16 cellular contexts compared by ENCODE assay signal in the genomic region with DNA sequence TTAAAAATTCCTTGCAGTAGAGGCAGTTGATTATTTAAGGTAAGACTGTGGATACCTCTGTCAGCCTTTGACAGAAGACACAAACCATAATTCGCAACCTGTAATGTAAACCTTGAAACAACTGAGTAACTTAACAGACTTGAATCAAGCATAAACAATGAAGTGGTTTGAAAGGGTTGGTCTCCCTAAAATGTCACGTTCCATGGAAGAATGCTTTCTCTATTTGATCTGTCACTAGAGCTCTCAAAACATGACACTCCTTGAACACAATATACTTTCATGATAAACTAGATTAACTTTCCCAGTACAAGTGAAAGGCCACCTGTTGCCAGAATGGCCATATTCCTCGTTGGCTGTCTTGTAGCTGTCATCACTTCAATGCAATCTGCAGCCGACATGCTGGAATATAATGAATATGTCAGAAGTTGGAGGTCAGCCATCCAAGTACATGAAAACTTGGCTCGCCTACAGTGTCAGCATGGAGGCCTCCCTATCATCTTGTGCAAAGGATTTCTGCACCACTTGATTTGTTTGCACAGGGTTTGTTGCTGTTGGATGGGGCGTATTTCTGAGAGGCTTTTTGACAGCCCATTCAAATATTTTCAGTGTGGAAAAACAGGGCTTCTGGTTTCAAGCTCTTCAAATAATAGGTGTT.
DNase-seq lines count a peak whose midpoint lies in the region; ATAC-seq and TF ChIP-seq lines count a peak whose summit lies in the region.
"Had no signal": no experiment of that assay in that cellular context is flagged by ENCODE, and none has a peak within 500 bp of the region (broad histone marks: within the 10 kb centered on the region; RNA-seq: fewer than 3 reads in every experiment).

No MANE protein-coding gene starts in this region.

- POLR2A ChIA-PET in activated CD4-positive, alpha-beta T cell treated with anti-CD3 and anti-CD28 coated beads for 36 hours (lab: Charles Lee) = no interaction called here

- H3K4me3 ChIP-seq in fibroblast of villous mesenchyme (ENCODE audit: low read depth, low read length) (no peak overlapping the region), body of pancreas (no peak overlapping the region)
- H3K4me3 ChIP-seq: tibial artery had no signal

- intact Hi-C loops in body of pancreas (cut with DNase I) = no loop called here
- intact Hi-C loops in activated CD4-positive, alpha-beta T cell treated with anti-CD3 and anti-CD28 coated beads for 36 hours (cut with DNase I, micrococcal nuclease) = no loop called here

- no peaks in the 10 kb centered on the region for H3K36me3 ChIP-seq in body of pancreas (replicated peaks in 1 of 2; ENCODE audit: insufficient read depth in 1 of 2, low read depth in 2 of 2)
- H3K36me3 ChIP-seq: tibial artery had no signal

- no peaks in the 10 kb centered on the region for H3K9me3 Mint-ChIP-seq in stimulated activated naive B cell treated with anti-CD40 and anti-IgM and Interleukin-4, amounts not matched to agents 10 μg/mL and 1 μg/mL and 100 μg/mL, for 72 hours
- no peaks in the 10 kb centered on the region for H3K9me3 Mint-ChIP-seq in activated T-cell treated with anti-CD3 and anti-CD28 coated beads, Interleukin-2, amount 50 U/mL, for 4 hours
- no peaks in the 10 kb centered on the region for H3K9me3 Mint-ChIP-seq in activated CD4-positive, alpha-beta T cell treated with anti-CD3 and anti-CD28 coated beads for 36 hours (ENCODE audit: low read depth)
- H3K9me3 Mint-ChIP-seq: CD8-positive, alpha-beta memory T cell; natural killer cell treated with Interleukin-12 subunit alpha and Interleukin-12 subunit beta and Interleukin-15 and Interleukin-18, amount 100 ng/mL, for 72 hours had no signal

- peak; percentile 74 to 82 for ATAC-seq in stimulated activated naive B cell treated with anti-CD40 and anti-IgM and Interleukin-4, amounts not matched to agents 10 μg/mL and 1 μg/mL and 100 μg/mL, for 72 hours (replicated peaks)
- ATAC-seq in activated T-cell treated with anti-CD3 and anti-CD28 coated beads, Interleukin-2, amount 50 U/mL, for 4 hours = no peak
- ATAC-seq in body of pancreas = no peak
- ATAC-seq in activated CD4-positive, alpha-beta T cell treated with anti-CD3 and anti-CD28 coated beads for 36 hours = no peak
- ATAC-seq: natural killer cell treated with Interleukin-12 subunit alpha and Interleukin-12 subunit beta and Interleukin-15 and Interleukin-18, amount 100 ng/mL, for 72 hours had no signal

- no peak overlapping the region for H3K27ac ChIP-seq in body of pancreas
- H3K27ac ChIP-seq: 22Rv1, tibial artery had no signal

- CTCF ChIA-PET in activated CD4-positive, alpha-beta T cell treated with anti-CD3 and anti-CD28 coated beads for 36 hours (lab: Charles Lee) = interaction anchor here (0.6 kb wide), 1 partner anchor 9 kb away, joined by 3 read pairs; no protein-coding TSS in a partner anchor

- no peaks in the 10 kb centered on the region for H3K27me3 ChIP-seq in body of pancreas
- H3K27me3 ChIP-seq: tibial artery had no signal

- no peaks in the 10 kb centered on the region for H3K36me3 Mint-ChIP-seq in stimulated activated naive B cell treated with anti-CD40 and anti-IgM and Interleukin-4, amounts not matched to agents 10 μg/mL and 1 μg/mL and 100 μg/mL, for 72 hours
- no peaks in the 10 kb centered on the region for H3K36me3 Mint-ChIP-seq in activated T-cell treated with anti-CD3 and anti-CD28 coated beads, Interleukin-2, amount 50 U/mL, for 4 hours (ENCODE audit: insufficient read depth)
- H3K36me3 Mint-ChIP-seq in activated CD4-positive, alpha-beta T cell treated with anti-CD3 and anti-CD28 coated beads for 36 hours (ENCODE audit: low read depth) = no peaks in the 10 kb centered on the region
- H3K36me3 Mint-ChIP-seq: CD8-positive, alpha-beta memory T cell; natural killer cell treated with Interleukin-12 subunit alpha and Interleukin-12 subunit beta and Interleukin-15 and Interleukin-18, amount 100 ng/mL, for 72 hours had no signal

- no peak for TF ChIP-seq POLR2A in body of pancreas (IDR thresholded peaks at IDR 0.05)

- peak; percentile 73 for DNase-seq in DMS 273 (lab: John Stamatoyannopoulos, UW; ENCODE audit: unreplicated experiment)
- no peak for DNase-seq in DMS 273 treated with DMSO at 0.1 percent for 48 hours (lab: John Stamatoyannopoulos, UW)
- peak; percentile 12 for DNase-seq in fibroblast of villous mesenchyme (ENCODE audit: low read depth)
- no peak for DNase-seq in stimulated activated naive B cell treated with anti-CD40 and anti-IgM and Interleukin-4, amounts not matched to agents 10 μg/mL and 1 μg/mL and 100 μg/mL, for 72 hours
- DNase-seq in activated T-cell treated with anti-CD3 and anti-CD28 coated beads, Interleukin-2, amount 50 U/mL, for 4 hours = no peak
- DNase-seq in body of pancreas = no peak
- no peak for DNase-seq in activated CD4-positive, alpha-beta T cell treated with anti-CD3 and anti-CD28 coated beads for 36 hours
- DNase-seq: activated CD4-positive, alpha-beta T cell treated with anti-CD3 and anti-CD28 coated beads for 1 hour; CD8-positive, alpha-beta memory T cell; kidney; NK-92 treated with Interleukin-12 subunit alpha and Interleukin-12 subunit beta, amount 100 ng/mL, for 24 hours; small intestine had no signal

- H3K27ac Mint-ChIP-seq in stimulated activated naive B cell treated with anti-CD40 and anti-IgM and Interleukin-4, amounts not matched to agents 10 μg/mL and 1 μg/mL and 100 μg/mL, for 72 hours = no peak overlapping the region
- H3K27ac Mint-ChIP-seq in activated CD4-positive, alpha-beta T cell treated with anti-CD3 and anti-CD28 coated beads for 36 hours = no peak overlapping the region
- H3K27ac Mint-ChIP-seq: CD8-positive, alpha-beta memory T cell; natural killer cell treated with Interleukin-12 subunit alpha and Interleukin-12 subunit beta and Interleukin-15 and Interleukin-18, amount 100 ng/mL, for 72 hours had no signal

- no peaks in the 10 kb centered on the region for H3K27me3 Mint-ChIP-seq in stimulated activated naive B cell treated with anti-CD40 and anti-IgM and Interleukin-4, amounts not matched to agents 10 μg/mL and 1 μg/mL and 100 μg/mL, for 72 hours
- H3K27me3 Mint-ChIP-seq in activated T-cell treated with anti-CD3 and anti-CD28 coated beads, Interleukin-2, amount 50 U/mL, for 4 hours (ENCODE audit: low read depth) = no peaks in the 10 kb centered on the region
- H3K27me3 Mint-ChIP-seq in activated CD4-positive, alpha-beta T cell treated with anti-CD3 and anti-CD28 coated beads for 36 hours = no peaks in the 10 kb centered on the region
- H3K27me3 Mint-ChIP-seq: CD8-positive, alpha-beta memory T cell; natural killer cell treated with Interleukin-12 subunit alpha and Interleukin-12 subunit beta and Interleukin-15 and Interleukin-18, amount 100 ng/mL, for 72 hours had no signal

- 27 to 36% methylated on average over 6 of the region's 6 CpGs for WGBS in body of pancreas, 2 donors

- H3K4me1 Mint-ChIP-seq in stimulated activated naive B cell treated with anti-CD40 and anti-IgM and Interleukin-4, amounts not matched to agents 10 μg/mL and 1 μg/mL and 100 μg/mL, for 72 hours = peaks cover 8 to 24% of the 10 kb centered on the region in 2 donors
- no peaks in the 10 kb centered on the region for H3K4me1 Mint-ChIP-seq in activated T-cell treated with anti-CD3 and anti-CD28 coated beads, Interleukin-2, amount 50 U/mL, for 4 hours (ENCODE audit: low read depth)
- H3K4me1 Mint-ChIP-seq in activated CD4-positive, alpha-beta T cell treated with anti-CD3 and anti-CD28 coated beads for 36 hours = no peaks in the 10 kb centered on the region
- H3K4me1 Mint-ChIP-seq: CD8-positive, alpha-beta memory T cell had no signal

- TF ChIP-seq CTCF in fibroblast of villous mesenchyme (IDR thresholded peaks at IDR 0.05; ENCODE audit: insufficient read depth, low read depth, low read length) (no peak), body of pancreas (IDR thresholded peaks at IDR 0.05) (no peak)

- no peaks in the 10 kb centered on the region for H3K9me3 ChIP-seq in body of pancreas
- H3K9me3 ChIP-seq: tibial artery had no signal

- H3K4me1 ChIP-seq in body of pancreas = no peaks in the 10 kb centered on the region

- no peak overlapping the region for H3K4me3 Mint-ChIP-seq in stimulated activated naive B cell treated with anti-CD40 and anti-IgM and Interleukin-4, amounts not matched to agents 10 μg/mL and 1 μg/mL and 100 μg/mL, for 72 hours
- no peak overlapping the region for H3K4me3 Mint-ChIP-seq in activated T-cell treated with anti-CD3 and anti-CD28 coated beads, Interleukin-2, amount 50 U/mL, for 4 hours
- H3K4me3 Mint-ChIP-seq in activated CD4-positive, alpha-beta T cell treated with anti-CD3 and anti-CD28 coated beads for 36 hours = no peak overlapping the region
- H3K4me3 Mint-ChIP-seq: CD8-positive, alpha-beta memory T cell; natural killer cell treated with Interleukin-12 subunit alpha and Interleukin-12 subunit beta and Interleukin-15 and Interleukin-18, amount 100 ng/mL, for 72 hours had no signal

TF ChIP-seq in PFSK-1, 5 proteins besides CTCF, POLR2A, EP300 and RAD21 (continues in another document):
- TF ChIP-seq SIN3A (IDR thresholded peaks at IDR 0.05; ENCODE audit: borderline replicate concordance, insufficient read depth, low read length) (peak; percentile 64; the same call in 1 of the 2 replicates), POLR2AphosphoS5 (IDR thresholded peaks at IDR 0.05; ENCODE audit: low read depth, low read length) (no peak)
- TF ChIP-seq, protein P1, sequence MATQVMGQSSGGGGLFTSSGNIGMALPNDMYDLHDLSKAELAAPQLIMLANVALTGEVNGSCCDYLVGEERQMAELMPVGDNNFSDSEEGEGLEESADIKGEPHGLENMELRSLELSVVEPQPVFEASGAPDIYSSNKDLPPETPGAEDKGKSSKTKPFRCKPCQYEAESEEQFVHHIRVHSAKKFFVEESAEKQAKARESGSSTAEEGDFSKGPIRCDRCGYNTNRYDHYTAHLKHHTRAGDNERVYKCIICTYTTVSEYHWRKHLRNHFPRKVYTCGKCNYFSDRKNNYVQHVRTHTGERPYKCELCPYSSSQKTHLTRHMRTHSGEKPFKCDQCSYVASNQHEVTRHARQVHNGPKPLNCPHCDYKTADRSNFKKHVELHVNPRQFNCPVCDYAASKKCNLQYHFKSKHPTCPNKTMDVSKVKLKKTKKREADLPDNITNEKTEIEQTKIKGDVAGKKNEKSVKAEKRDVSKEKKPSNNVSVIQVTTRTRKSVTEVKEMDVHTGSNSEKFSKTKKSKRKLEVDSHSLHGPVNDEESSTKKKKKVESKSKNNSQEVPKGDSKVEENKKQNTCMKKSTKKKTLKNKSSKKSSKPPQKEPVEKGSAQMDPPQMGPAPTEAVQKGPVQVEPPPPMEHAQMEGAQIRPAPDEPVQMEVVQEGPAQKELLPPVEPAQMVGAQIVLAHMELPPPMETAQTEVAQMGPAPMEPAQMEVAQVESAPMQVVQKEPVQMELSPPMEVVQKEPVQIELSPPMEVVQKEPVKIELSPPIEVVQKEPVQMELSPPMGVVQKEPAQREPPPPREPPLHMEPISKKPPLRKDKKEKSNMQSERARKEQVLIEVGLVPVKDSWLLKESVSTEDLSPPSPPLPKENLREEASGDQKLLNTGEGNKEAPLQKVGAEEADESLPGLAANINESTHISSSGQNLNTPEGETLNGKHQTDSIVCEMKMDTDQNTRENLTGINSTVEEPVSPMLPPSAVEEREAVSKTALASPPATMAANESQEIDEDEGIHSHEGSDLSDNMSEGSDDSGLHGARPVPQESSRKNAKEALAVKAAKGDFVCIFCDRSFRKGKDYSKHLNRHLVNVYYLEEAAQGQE (IDR thresholded peaks at IDR 0.05; ENCODE audit: insufficient read depth in 1 of 2, low read depth in 2 of 2, low read length in 2 of 2) = peak in 1 of 2 experiments; percentile 58; a peak in 1 of 4 replicates

Comparison
In these comparisons a context has a peak if more than half of its experiments do, and no peak if none do; other contexts are left out.
1. DNase-seq: peak in DMS 273 (single experiment) and fibroblast of villous mesenchyme (single experiment); none in DMS 273 treated with DMSO at 0.1 percent for 48 hours (single experiment), stimulated activated naive B cell treated with anti-CD40 and anti-IgM and Interleukin-4, amounts not matched to agents 10 μg/mL and 1 μg/mL and 100 μg/mL, for 72 hours (single experiment), activated T-cell treated with anti-CD3 and anti-CD28 coated beads, Interleukin-2, amount 50 U/mL, for 4 hours (single experiment), body of pancreas (0 of 4) and activated CD4-positive, alpha-beta T cell treated with anti-CD3 and anti-CD28 coated beads for 36 hours (single experiment).
2. ATAC-seq: peak in stimulated activated naive B cell treated with anti-CD40 and anti-IgM and Interleukin-4, amounts not matched to agents 10 μg/mL and 1 μg/mL and 100 μg/mL, for 72 hours (2 of 2); none in activated T-cell treated with anti-CD3 and anti-CD28 coated beads, Interleukin-2, amount 50 U/mL, for 4 hours (0 of 2), body of pancreas (single experiment) and activated CD4-positive, alpha-beta T cell treated with anti-CD3 and anti-CD28 coated beads for 36 hours (single experiment).